ENCODE assay signal across 1 cellular context in genomic region chr11:93869830-93870229, GRCh38.
TF ChIP-seq lines count a peak whose summit lies in the region.

No MANE protein-coding gene starts in this region.

TF ChIP-seq in H1, 55 proteins besides CTCF, POLR2A, EP300 and RAD21 (continued from another document):
- no peak for TF ChIP-seq E2F6 (IDR thresholded peaks at IDR 0.05)
- TF ChIP-seq TAF1 (IDR thresholded peaks at IDR 0.05; ENCODE audit: low read depth, low read length) = no peak
- no peak for TF ChIP-seq KDM1A (IDR thresholded peaks at IDR 0.05; ENCODE audit: borderline replicate concordance, low read length)
- TF ChIP-seq CTBP2 (IDR thresholded peaks at IDR 0.05; ENCODE audit: borderline replicate concordance, insufficient read depth, insufficient read length, low read length) = no peak
- TF ChIP-seq KDM5A (IDR thresholded peaks at IDR 0.05; ENCODE audit: low read length) = no peak
- no peak for TF ChIP-seq NRF1 (IDR thresholded peaks at IDR 0.05; ENCODE audit: low read depth, low read length)
- no peak for TF ChIP-seq RBBP5 (IDR thresholded peaks at IDR 0.05; ENCODE audit: borderline replicate concordance, low read depth, low read length)
TF ChIP-seq in H1: peak in this region for 0.
